Comparison of ENCODE assay signal across 1 cellular context in genomic region chr2:121455438-121455837, GRCh38.
TF ChIP-seq lines count a peak whose summit lies in the region.

No MANE protein-coding gene starts in this region.

TF ChIP-seq in WTC11, 78 proteins besides CTCF, POLR2A, EP300 and RAD21 (continued from another document):
- no peak for TF ChIP-seq RELA (CRISPR knock-in tag; IDR thresholded peaks at IDR 0.05; ENCODE audit: borderline replicate concordance)
- no peak for TF ChIP-seq MAX (CRISPR knock-in tag; IDR thresholded peaks at IDR 0.05)
- no peak for TF ChIP-seq ATF3 (CRISPR knock-in tag; conservative IDR thresholded peaks at IDR 0.05)
- TF ChIP-seq FOXP1 (CRISPR knock-in tag; IDR thresholded peaks at IDR 0.05; ENCODE audit: borderline replicate concordance): no peak
